In genomic region chr13:33676045-33676699, GRCh38 we compare ENCODE assay signal across 1 cellular context.
TF ChIP-seq lines count a peak whose summit lies in the region.

No MANE protein-coding gene starts in this region.

TF ChIP-seq in GM23338, 12 proteins besides CTCF, POLR2A, EP300 and RAD21:
- TF ChIP-seq, protein P1, sequence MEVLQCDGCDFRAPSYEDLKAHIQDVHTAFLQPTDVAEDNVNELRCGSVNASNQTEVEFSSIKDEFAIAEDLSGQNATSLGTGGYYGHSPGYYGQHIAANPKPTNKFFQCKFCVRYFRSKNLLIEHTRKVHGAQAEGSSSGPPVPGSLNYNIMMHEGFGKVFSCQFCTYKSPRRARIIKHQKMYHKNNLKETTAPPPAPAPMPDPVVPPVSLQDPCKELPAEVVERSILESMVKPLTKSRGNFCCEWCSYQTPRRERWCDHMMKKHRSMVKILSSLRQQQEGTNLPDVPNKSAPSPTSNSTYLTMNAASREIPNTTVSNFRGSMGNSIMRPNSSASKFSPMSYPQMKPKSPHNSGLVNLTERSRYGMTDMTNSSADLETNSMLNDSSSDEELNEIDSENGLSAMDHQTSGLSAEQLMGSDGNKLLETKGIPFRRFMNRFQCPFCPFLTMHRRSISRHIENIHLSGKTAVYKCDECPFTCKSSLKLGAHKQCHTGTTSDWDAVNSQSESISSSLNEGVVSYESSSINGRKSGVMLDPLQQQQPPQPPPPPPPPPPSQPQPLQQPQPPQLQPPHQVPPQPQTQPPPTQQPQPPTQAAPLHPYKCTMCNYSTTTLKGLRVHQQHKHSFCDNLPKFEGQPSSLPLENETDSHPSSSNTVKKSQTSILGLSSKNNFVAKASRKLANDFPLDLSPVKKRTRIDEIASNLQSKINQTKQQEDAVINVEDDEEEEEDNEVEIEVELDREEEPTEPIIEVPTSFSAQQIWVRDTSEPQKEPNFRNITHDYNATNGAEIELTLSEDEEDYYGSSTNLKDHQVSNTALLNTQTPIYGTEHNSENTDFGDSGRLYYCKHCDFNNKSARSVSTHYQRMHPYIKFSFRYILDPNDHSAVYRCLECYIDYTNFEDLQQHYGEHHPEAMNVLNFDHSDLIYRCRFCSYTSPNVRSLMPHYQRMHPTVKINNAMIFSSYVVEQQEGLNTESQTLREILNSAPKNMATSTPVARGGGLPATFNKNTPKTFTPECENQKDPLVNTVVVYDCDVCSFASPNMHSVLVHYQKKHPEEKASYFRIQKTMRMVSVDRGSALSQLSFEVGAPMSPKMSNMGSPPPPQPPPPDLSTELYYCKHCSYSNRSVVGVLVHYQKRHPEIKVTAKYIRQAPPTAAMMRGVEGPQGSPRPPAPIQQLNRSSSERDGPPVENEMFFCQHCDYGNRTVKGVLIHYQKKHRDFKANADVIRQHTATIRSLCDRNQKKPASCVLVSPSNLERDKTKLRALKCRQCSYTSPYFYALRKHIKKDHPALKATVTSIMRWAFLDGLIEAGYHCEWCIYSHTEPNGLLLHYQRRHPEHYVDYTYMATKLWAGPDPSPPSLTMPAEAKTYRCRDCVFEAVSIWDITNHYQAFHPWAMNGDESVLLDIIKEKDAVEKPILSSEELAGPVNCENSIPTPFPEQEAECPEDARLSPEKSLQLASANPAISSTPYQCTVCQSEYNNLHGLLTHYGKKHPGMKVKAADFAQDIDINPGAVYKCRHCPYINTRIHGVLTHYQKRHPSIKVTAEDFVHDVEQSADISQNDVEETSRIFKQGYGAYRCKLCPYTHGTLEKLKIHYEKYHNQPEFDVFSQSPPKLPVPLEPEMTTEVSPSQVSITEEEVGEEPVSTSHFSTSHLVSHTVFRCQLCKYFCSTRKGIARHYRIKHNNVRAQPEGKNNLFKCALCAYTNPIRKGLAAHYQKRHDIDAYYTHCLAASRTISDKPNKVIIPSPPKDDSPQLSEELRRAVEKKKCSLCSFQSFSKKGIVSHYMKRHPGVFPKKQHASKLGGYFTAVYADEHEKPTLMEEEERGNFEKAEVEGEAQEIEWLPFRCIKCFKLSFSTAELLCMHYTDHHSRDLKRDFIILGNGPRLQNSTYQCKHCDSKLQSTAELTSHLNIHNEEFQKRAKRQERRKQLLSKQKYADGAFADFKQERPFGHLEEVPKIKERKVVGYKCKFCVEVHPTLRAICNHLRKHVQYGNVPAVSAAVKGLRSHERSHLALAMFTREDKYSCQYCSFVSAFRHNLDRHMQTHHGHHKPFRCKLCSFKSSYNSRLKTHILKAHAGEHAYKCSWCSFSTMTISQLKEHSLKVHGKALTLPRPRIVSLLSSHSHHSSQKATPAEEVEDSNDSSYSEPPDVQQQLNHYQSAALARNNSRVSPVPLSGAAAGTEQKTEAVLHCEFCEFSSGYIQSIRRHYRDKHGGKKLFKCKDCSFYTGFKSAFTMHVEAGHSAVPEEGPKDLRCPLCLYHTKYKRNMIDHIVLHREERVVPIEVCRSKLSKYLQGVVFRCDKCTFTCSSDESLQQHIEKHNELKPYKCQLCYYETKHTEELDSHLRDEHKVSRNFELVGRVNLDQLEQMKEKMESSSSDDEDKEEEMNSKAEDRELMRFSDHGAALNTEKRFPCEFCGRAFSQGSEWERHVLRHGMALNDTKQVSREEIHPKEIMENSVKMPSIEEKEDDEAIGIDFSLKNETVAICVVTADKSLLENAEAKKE (CRISPR knock-in tag; IDR thresholded peaks at IDR 0.05) = no peak
- TF ChIP-seq ZNF114 (CRISPR knock-in tag; IDR thresholded peaks at IDR 0.05) = no peak
- TF ChIP-seq EZH2phosphoT487 (IDR thresholded peaks at IDR 0.05; ENCODE audit: unreplicated experiment) = no peak
- no peak for TF ChIP-seq POLR2AphosphoS5 (IDR thresholded peaks at IDR 0.05; ENCODE audit: low read depth)
- TF ChIP-seq ETS1 (IDR thresholded peaks at IDR 0.05) = no peak
- TF ChIP-seq EZH2 (IDR thresholded peaks at IDR 0.05; ENCODE audit: low read depth, unreplicated experiment) = no peak
- no peak for TF ChIP-seq STAT1 (IDR thresholded peaks at IDR 0.05; ENCODE audit: unreplicated experiment)
- TF ChIP-seq ZNF331 (CRISPR knock-in tag; IDR thresholded peaks at IDR 0.05; ENCODE audit: low read depth) = no peak
- TF ChIP-seq REST (IDR thresholded peaks at IDR 0.05; ENCODE audit: unreplicated experiment) = no peak
- no peak for TF ChIP-seq CREB1 (CRISPR knock-in tag; IDR thresholded peaks at IDR 0.05; ENCODE audit: low read depth)
- TF ChIP-seq NANOG (IDR thresholded peaks at IDR 0.05; ENCODE audit: borderline replicate concordance) = no peak
- TF ChIP-seq JUNB (IDR thresholded peaks at IDR 0.05; ENCODE audit: unreplicated experiment) = no peak
